ENCODE assay signal across 2 cellular contexts in the genomic region with DNA sequence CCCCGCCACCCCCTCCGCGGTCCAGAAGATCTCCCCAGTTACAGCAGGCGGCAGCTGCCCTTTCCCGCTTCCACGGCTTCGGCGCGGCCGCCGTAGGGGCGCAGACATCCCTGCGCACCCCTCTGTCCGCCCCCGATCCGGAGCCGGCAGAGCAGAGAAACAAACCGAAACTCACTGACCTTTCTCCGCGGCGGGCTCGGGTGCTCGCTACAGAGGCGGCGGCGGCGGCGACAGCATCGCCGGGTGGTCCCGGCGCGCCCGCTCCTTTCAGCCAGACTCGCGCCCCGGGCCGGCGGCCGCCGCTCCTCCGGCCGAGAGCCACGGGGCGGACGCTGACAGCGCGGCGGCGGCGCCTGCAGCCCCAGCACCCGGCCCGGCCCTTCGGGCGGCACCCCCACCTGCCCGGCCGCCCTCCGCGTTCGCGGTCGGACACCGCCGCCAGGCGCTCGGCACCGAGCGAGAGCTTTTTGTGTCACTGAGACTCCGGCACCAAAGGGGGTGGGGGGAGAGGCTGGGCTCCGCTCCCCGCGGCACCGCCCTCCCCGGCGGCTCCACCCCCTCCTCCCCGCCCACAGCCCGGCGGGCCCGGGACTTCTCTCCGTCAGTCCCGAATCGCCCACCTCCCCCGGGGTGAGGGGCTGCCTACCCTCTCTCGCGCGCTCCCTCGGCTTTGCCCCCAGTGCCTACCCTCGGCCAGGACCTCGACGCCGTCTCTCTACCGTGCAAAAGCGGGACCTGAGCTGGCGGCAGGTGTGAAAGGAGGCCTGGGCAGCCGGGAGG.
TF ChIP-seq lines count a peak whose summit lies in the region.

No MANE protein-coding gene starts in this region.

TF ChIP-seq in IMR-90, 13 proteins besides CTCF, POLR2A, EP300 and RAD21:
- TF ChIP-seq SMC3 (IDR thresholded peaks at IDR 0.05; ENCODE audit: low read depth, low read length) = peak; percentile 47
- TF ChIP-seq MAZ (IDR thresholded peaks at IDR 0.05; ENCODE audit: borderline replicate concordance, low read depth, low read length) = peak; percentile 88; the same call in 1 of the 2 replicates
- TF ChIP-seq RCOR1 (IDR thresholded peaks at IDR 0.05; ENCODE audit: insufficient replicate concordance, low read length) = no peak

TF ChIP-seq in SK-N-SH, 30 proteins besides CTCF, POLR2A, EP300 and RAD21:
- TF ChIP-seq GABPA (IDR thresholded peaks at IDR 0.05; ENCODE audit: low read depth) = no peak
- peak; percentile 58 for TF ChIP-seq SMC3 (IDR thresholded peaks at IDR 0.05; ENCODE audit: low read depth, low read length)
- TF ChIP-seq, protein P1, sequence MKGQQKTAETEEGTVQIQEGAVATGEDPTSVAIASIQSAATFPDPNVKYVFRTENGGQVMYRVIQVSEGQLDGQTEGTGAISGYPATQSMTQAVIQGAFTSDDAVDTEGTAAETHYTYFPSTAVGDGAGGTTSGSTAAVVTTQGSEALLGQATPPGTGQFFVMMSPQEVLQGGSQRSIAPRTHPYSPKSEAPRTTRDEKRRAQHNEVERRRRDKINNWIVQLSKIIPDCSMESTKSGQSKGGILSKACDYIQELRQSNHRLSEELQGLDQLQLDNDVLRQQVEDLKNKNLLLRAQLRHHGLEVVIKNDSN (IDR thresholded peaks at IDR 0.05; ENCODE audit: borderline replicate concordance, low read depth) = no peak
- TF ChIP-seq RFX5 (IDR thresholded peaks at IDR 0.05; ENCODE audit: low read length) = no peak
- no peak for TF ChIP-seq JUND (IDR thresholded peaks at IDR 0.05)
- TF ChIP-seq, protein P2, sequence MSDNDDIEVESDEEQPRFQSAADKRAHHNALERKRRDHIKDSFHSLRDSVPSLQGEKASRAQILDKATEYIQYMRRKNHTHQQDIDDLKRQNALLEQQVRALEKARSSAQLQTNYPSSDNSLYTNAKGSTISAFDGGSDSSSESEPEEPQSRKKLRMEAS (IDR thresholded peaks at IDR 0.05; ENCODE audit: low read depth) = no peak
- no peak for TF ChIP-seq NFIC (IDR thresholded peaks at IDR 0.05; ENCODE audit: borderline replicate concordance)
- no peak for TF ChIP-seq CHD2 (IDR thresholded peaks at IDR 0.05; ENCODE audit: low read length, partially characterized antibody)
- TF ChIP-seq TCF12 (IDR thresholded peaks at IDR 0.05) = no peak
- TF ChIP-seq EZH2phosphoT487 (IDR thresholded peaks at IDR 0.05; ENCODE audit: borderline replicate concordance, low read depth) = no peak
- no peak for TF ChIP-seq FOXJ3 (CRISPR knock-in tag; IDR thresholded peaks at IDR 0.05)
- TF ChIP-seq, protein P3, sequence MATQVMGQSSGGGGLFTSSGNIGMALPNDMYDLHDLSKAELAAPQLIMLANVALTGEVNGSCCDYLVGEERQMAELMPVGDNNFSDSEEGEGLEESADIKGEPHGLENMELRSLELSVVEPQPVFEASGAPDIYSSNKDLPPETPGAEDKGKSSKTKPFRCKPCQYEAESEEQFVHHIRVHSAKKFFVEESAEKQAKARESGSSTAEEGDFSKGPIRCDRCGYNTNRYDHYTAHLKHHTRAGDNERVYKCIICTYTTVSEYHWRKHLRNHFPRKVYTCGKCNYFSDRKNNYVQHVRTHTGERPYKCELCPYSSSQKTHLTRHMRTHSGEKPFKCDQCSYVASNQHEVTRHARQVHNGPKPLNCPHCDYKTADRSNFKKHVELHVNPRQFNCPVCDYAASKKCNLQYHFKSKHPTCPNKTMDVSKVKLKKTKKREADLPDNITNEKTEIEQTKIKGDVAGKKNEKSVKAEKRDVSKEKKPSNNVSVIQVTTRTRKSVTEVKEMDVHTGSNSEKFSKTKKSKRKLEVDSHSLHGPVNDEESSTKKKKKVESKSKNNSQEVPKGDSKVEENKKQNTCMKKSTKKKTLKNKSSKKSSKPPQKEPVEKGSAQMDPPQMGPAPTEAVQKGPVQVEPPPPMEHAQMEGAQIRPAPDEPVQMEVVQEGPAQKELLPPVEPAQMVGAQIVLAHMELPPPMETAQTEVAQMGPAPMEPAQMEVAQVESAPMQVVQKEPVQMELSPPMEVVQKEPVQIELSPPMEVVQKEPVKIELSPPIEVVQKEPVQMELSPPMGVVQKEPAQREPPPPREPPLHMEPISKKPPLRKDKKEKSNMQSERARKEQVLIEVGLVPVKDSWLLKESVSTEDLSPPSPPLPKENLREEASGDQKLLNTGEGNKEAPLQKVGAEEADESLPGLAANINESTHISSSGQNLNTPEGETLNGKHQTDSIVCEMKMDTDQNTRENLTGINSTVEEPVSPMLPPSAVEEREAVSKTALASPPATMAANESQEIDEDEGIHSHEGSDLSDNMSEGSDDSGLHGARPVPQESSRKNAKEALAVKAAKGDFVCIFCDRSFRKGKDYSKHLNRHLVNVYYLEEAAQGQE (IDR thresholded peaks at IDR 0.05; ENCODE audit: low read depth, low read length) = no peak
- TF ChIP-seq POLR2AphosphoS5 (IDR thresholded peaks at IDR 0.05; ENCODE audit: low read depth, low read length) = peak; percentile 71
- TF ChIP-seq SIN3A (IDR thresholded peaks at IDR 0.05; ENCODE audit: borderline replicate concordance, low read depth, low read length) = no peak
- no peak for TF ChIP-seq RXRA (IDR thresholded peaks at IDR 0.05; ENCODE audit: borderline replicate concordance, low read depth)
- TF ChIP-seq NRF1 (IDR thresholded peaks at IDR 0.05; ENCODE audit: low read depth, low read length) = 0 out of 2 replicates have a peak, but pooled peaks have one; percentile 16
- TF ChIP-seq FOXM1 (IDR thresholded peaks at IDR 0.05; ENCODE audit: low read depth) = no peak
